8 cellular contexts compared by ENCODE assay signal in the genomic region with DNA sequence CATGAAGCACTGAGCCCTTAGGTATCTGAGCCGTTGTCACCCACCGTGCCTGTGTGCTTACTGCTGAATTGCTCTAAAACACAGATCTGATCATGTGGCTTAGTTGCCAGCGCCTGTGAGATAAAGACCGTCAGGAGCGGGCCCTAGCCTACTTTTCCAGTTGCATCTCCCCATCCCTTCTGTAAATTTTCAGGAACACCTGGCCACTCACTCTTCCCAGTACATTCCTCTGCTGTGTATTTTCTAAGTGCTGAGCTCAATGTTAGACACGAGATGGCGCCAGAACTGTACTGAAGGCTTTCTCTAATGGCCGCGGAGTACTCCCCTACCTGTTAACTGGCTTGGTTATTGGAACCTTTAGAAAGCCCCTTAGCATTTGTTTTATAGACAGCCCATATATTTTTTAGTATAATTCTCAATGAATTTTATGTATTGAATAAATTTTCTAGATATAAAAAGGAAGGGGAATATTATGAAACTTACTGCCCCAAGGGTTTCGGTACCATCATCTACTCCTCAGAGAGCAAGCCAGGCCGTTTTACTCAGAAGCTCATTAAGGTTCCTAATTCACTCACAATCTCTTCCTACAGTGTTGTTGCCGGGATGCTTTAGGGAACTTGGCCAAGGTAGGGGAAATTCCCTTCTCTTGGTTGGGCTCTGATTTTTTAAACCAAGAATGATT. TPM values are rescaled to one million over a fixed set of nuclear protein-coding genes. Genes with fewer than 3 reads are reported as not detected.
DNase-seq lines count a peak whose midpoint lies in the region; ATAC-seq and TF ChIP-seq lines count a peak whose summit lies in the region.

No MANE protein-coding gene starts in this region.

- ATAC-seq in HG03432 (IDR thresholded peaks at IDR 0.05; ENCODE audit: unreplicated experiment) (peak; percentile 40), omental fat pad (ENCODE audit: low FRiP score) (peak; percentile 62)
- ATAC-seq in activated CD4-positive, CD25-positive, alpha-beta regulatory T cell treated with anti-CD3 and anti-CD28 coated beads, Interleukin-2, amount 50 U/mL, for 24 hours: no peak

- TF ChIP-seq CTCF in omental fat pad (IDR thresholded peaks at IDR 0.05): no peak

- DNase-seq in Daoy (ENCODE audit: low read depth) (peak; percentile 65), NOMO-1 (lab: John Stamatoyannopoulos, UW; ENCODE audit: unreplicated experiment in 2 of 2) (peak; percentile 24 to 61), foreskin melanocyte (peak; percentile 27), omental fat pad (ENCODE audit: low spot score) (no peak), NCI-H187 treated with DMSO at 0.1 percent for 48 hours (lab: John Stamatoyannopoulos, UW) (no peak)
- DNase-seq in activated T-helper 2 cell treated with anti-CD3 and anti-CD28 coated beads, Interferon-gamma antibody, Interleukin-2, Interleukin-4, amounts not matched to agents 10 μg/mL and 5 μg/mL and 100 μg/mL, durations not matched to agents 14 hours and 24 hours and 36 hours (ENCODE audit: low spot score): peak; percentile 45

- peaks cover 3% of the 10 kb centered on the region for H3K27me3 Mint-ChIP-seq in activated T-helper 2 cell treated with anti-CD3 and anti-CD28 coated beads, Interferon-gamma antibody, Interleukin-2, Interleukin-4, amounts not matched to agents 10 μg/mL and 5 μg/mL and 100 μg/mL, durations not matched to agents 14 hours and 24 hours and 36 hours (ENCODE audit: low read depth)

- H3K9me3 Mint-ChIP-seq in activated T-helper 2 cell treated with anti-CD3 and anti-CD28 coated beads, Interferon-gamma antibody, Interleukin-2, Interleukin-4, amounts not matched to agents 10 μg/mL and 5 μg/mL and 100 μg/mL, durations not matched to agents 14 hours and 24 hours and 36 hours: peaks cover 27% of the 10 kb centered on the region

- H3K36me3 Mint-ChIP-seq in activated T-helper 2 cell treated with anti-CD3 and anti-CD28 coated beads, Interferon-gamma antibody, Interleukin-2, Interleukin-4, amounts not matched to agents 10 μg/mL and 5 μg/mL and 100 μg/mL, durations not matched to agents 14 hours and 24 hours and 36 hours (ENCODE audit: low read depth): no peaks in the 10 kb centered on the region

- H3K4me3 Mint-ChIP-seq in activated T-helper 2 cell treated with anti-CD3 and anti-CD28 coated beads, Interferon-gamma antibody, Interleukin-2, Interleukin-4, amounts not matched to agents 10 μg/mL and 5 μg/mL and 100 μg/mL, durations not matched to agents 14 hours and 24 hours and 36 hours (ENCODE audit: low read depth): peak overlapping the region; percentile 87

- no peak overlapping the region for H3K27ac Mint-ChIP-seq in activated T-helper 2 cell treated with anti-CD3 and anti-CD28 coated beads, Interferon-gamma antibody, Interleukin-2, Interleukin-4, amounts not matched to agents 10 μg/mL and 5 μg/mL and 100 μg/mL, durations not matched to agents 14 hours and 24 hours and 36 hours

- H3K4me1 Mint-ChIP-seq in activated T-helper 2 cell treated with anti-CD3 and anti-CD28 coated beads, Interferon-gamma antibody, Interleukin-2, Interleukin-4, amounts not matched to agents 10 μg/mL and 5 μg/mL and 100 μg/mL, durations not matched to agents 14 hours and 24 hours and 36 hours (ENCODE audit: low read depth): peaks cover 10% of the 10 kb centered on the region

- intact Hi-C loops in activated T-helper 2 cell treated with anti-CD3 and anti-CD28 coated beads, Interferon-gamma antibody, Interleukin-2, Interleukin-4, amounts not matched to agents 10 μg/mL and 5 μg/mL and 100 μg/mL, durations not matched to agents 14 hours and 24 hours and 36 hours (cut with micrococcal nuclease): loop anchor here (1.0 to 10.0 kb wide), 3 partner anchors 229 to 412 kb away; partner anchors contain the start of genes HDAC11, LSM3, TMEM43 and XPC

RNA-seq across cellular contexts. Expression of gene WNT7A, which starts 16.7 kb away (rescaled TPM):
- total RNA-seq in Daoy (2014; rRNA removed; shearing (Covaris generic)): 0.09 and 0.29 TPM in 2 replicates
- not detected in 2 replicates for total RNA-seq in activated T-helper 2 cell treated with anti-CD3 and anti-CD28 coated beads, Interferon-gamma antibody, Interleukin-2, Interleukin-4, amounts not matched to agents 10 μg/mL and 5 μg/mL and 100 μg/mL, durations not matched to agents 14 hours and 24 hours and 36 hours
- total RNA-seq in omental fat pad: not detected

Comparison
In these comparisons a context has a peak if more than half of its experiments do, and no peak if none do; other contexts are left out.
1. DNase-seq: peak in Daoy (single experiment), NOMO-1 (2 of 2), activated T-helper 2 cell treated with anti-CD3 and anti-CD28 coated beads, Interferon-gamma antibody, Interleukin-2, Interleukin-4, amounts not matched to agents 10 μg/mL and 5 μg/mL and 100 μg/mL, durations not matched to agents 14 hours and 24 hours and 36 hours (single experiment) and foreskin melanocyte (single experiment); none in omental fat pad (single experiment) and NCI-H187 treated with DMSO at 0.1 percent for 48 hours (single experiment).
2. ATAC-seq: peak in HG03432 (single experiment) and omental fat pad (single experiment); none in activated CD4-positive, CD25-positive, alpha-beta regulatory T cell treated with anti-CD3 and anti-CD28 coated beads, Interleukin-2, amount 50 U/mL, for 24 hours (0 of 2).